In the genomic region with DNA sequence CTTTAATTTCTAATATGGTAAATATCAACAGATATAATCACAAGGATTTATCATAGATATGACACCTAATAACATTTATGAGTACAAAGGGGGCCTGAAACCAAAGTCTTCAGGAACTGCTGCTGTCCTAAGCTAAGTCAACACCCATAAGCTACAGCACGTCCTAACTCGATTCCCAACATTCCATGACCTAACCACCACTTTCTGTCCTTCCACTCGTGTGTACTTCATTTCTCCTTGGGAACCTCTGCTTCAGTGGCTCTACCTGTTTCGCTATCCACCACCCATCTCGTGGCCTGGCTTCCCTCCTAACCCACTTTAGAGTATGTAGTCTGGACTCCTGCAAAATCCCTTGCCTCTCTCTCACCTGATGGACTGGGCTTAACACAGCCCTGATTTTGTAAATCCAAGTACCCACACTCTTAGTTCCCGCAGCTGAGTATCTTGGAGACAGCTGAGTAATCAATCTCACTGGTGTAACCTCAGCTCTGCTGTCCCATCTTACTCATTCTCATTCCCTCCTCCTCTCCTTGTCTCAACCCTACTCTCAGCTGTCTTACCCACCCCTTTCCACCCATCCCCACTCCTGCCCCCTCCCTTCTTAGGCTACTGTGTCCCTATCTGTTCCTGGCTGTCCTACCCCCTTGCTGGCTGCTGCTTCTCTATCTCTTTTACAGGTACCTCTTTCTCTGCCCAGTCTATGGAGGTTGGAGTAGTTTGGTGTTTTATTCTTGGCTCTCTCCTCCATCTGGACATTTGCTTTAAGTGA, we compare ENCODE assay signal across 20 cellular contexts.
"Had no signal": no experiment of that assay in that cellular context is flagged by ENCODE, and none has a peak within 500 bp of the region (broad histone marks: within the 10 kb centered on the region; RNA-seq: fewer than 3 reads in every experiment).

No MANE protein-coding gene starts in this region.

- H3K27me3 ChIP-seq: heart left ventricle, suprapubic skin, thyroid gland, uterus had no signal

- H3K36me3 ChIP-seq: heart left ventricle, suprapubic skin, thyroid gland, uterus had no signal

- H3K4me1 ChIP-seq: psoas muscle, suprapubic skin, thyroid gland, uterus had no signal

- H3K27ac Mint-ChIP-seq: dendritic cell treated with granulocyte-macrophage colony-stimulating factor and Interleukin-4, amounts not matched to agents 40 ng/mL and 50 ng/mL, for 4 days; effector memory CD8-positive, alpha-beta T cell; mesothelial cell of epicardium; nephron progenitor cell; type B pancreatic cell had no signal

- H3K9me3 ChIP-seq: psoas muscle, suprapubic skin, thyroid gland, uterus had no signal

- DNase-seq: cerebellar nuclear complex; effector memory CD8-positive, alpha-beta T cell; heart left ventricle; hippocampal formation; kidney glomerular epithelial cell; nephron progenitor cell; psoas muscle; stimulated activated CD4-positive, alpha-beta T cell treated with anti-CD3 and anti-CD28 coated beads, Interleukin-2, amount 100 ng/mL, for 24 hours; stimulated activated CD4-positive, alpha-beta T cell treated with anti-CD3 and anti-CD28 coated beads, Interleukin-4, amount 100 ng/mL, for 4 hours; stimulated activated naive CD4-positive, alpha-beta T cell treated with Interleukin-2 at 50 U/mL for 16 hours; thyroid gland; uterus had no signal

- H3K4me3 Mint-ChIP-seq: dendritic cell treated with granulocyte-macrophage colony-stimulating factor and Interleukin-4, amounts not matched to agents 40 ng/mL and 50 ng/mL, for 4 days; effector memory CD8-positive, alpha-beta T cell; mesothelial cell of epicardium; nephron progenitor cell; type B pancreatic cell had no signal

- H3K4me1 Mint-ChIP-seq: mesothelial cell of epicardium, nephron progenitor cell had no signal

- H3K4me3 ChIP-seq: heart left ventricle, psoas muscle, skin epidermis, suprapubic skin, thyroid gland, uterus had no signal

- FAIRE-seq: colon, frontal cortex had no signal

- H3K27ac ChIP-seq: heart left ventricle, psoas muscle, skin epidermis, suprapubic skin, thyroid gland, uterus had no signal

- H3K36me3 Mint-ChIP-seq: mesothelial cell of epicardium had no signal

- H3K9me3 Mint-ChIP-seq: dendritic cell treated with granulocyte-macrophage colony-stimulating factor and Interleukin-4, amounts not matched to agents 40 ng/mL and 50 ng/mL, for 4 days; effector memory CD8-positive, alpha-beta T cell had no signal

- ATAC-seq: effector memory CD8-positive, alpha-beta T cell; psoas muscle; sciatic nerve had no signal
